ENCODE assay signal across 16 cellular contexts in the genomic region with DNA sequence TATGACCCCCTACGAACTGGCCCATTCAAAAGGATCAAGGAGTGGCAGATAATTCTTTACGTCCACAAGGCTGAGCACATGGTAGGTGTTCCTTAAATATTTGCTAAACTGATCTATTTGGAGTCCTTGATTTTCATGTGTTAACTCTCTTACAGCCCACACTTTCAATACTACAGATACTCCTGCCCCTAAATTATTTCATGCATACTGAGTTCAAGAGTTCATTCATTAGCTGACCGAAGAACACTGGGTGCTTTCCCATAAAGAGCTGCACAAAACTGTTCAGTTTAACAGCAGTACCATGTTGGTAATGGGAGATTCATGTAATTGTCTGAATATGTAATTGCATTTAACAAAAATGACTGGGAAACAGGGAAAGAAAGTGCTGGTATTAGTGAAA.
DNase-seq lines count a peak whose midpoint lies in the region; ATAC-seq, FAIRE-seq and TF ChIP-seq lines count a peak whose summit lies in the region.
"Had no signal": no experiment of that assay in that cellular context is flagged by ENCODE, and none has a peak within 500 bp of the region (broad histone marks: within the 10 kb centered on the region; RNA-seq: fewer than 3 reads in every experiment).

No MANE protein-coding gene starts in this region.

- H3K36me3 ChIP-seq in BLaER1 treated with 17β-estradiol and CSF1 and Interleukin-3, amounts not matched to agents 10 nM and 100 nM = no peaks in the 10 kb centered on the region
- no peaks in the 10 kb centered on the region for H3K36me3 ChIP-seq in upper lobe of right lung
- H3K36me3 ChIP-seq in right lobe of liver = no peaks in the 10 kb centered on the region
- no peaks in the 10 kb centered on the region for H3K36me3 ChIP-seq in hepatocyte (replicated peaks; ENCODE audit: insufficient read depth, low read depth)

- H2AFZ ChIP-seq in hepatocyte = no peak overlapping the region

- peak overlapping the region; percentile 70 to 91 (median 84); a peak in 21 of 22 replicates for H3K4me2 ChIP-seq in BLaER1 treated with 17β-estradiol and CSF1 and Interleukin-3, amounts not matched to agents 10 nM and 100 nM
- H3K4me2 ChIP-seq in hepatocyte = no peak overlapping the region

- no peaks in the 10 kb centered on the region for H3K27me3 Mint-ChIP-seq in T-helper 17 cell
- H3K27me3 Mint-ChIP-seq: B cell; CD8-positive, alpha-beta memory T cell had no signal

- TF ChIP-seq CTCF in upper lobe of right lung (IDR thresholded peaks at IDR 0.05) (no peak), right lobe of liver (IDR thresholded peaks at IDR 0.05) (no peak), hepatocyte (IDR thresholded peaks at IDR 0.05; ENCODE audit: poor library complexity) (no peak)

- DNase-seq in GM12891 (ENCODE audit: insufficient read length, low spot score) (no peak), T-helper 17 cell (no peak), upper lobe of right lung (no peak), NCI-H2107 treated with DMSO at 0.1 percent for 48 hours (lab: John Stamatoyannopoulos, UW; ENCODE audit: unreplicated experiment) (no peak), right lobe of liver (no peak), hepatocyte (ENCODE audit: low spot score) (no peak)
- DNase-seq: Caco-2; CD8-positive, alpha-beta memory T cell; DMS53; HCEC 1CT; HFFc6 had no signal

- peak overlapping the region; percentile 66 for H3K27ac Mint-ChIP-seq in T-helper 17 cell
- H3K27ac Mint-ChIP-seq: B cell, HFFc6 had no signal

- H3K4me3 ChIP-seq in BLaER1 treated with 17β-estradiol and CSF1 and Interleukin-3, amounts not matched to agents 10 nM and 100 nM = no peak overlapping the region
- H3K4me3 ChIP-seq in upper lobe of right lung = no peak overlapping the region
- no peak overlapping the region for H3K4me3 ChIP-seq in right lobe of liver
- H3K4me3 ChIP-seq in hepatocyte = no peak overlapping the region
- H3K4me3 ChIP-seq: K562 had no signal

- H3K9me3 ChIP-seq in BLaER1 treated with 17β-estradiol and CSF1 and Interleukin-3, amounts not matched to agents 10 nM and 100 nM (replicated peaks in 1 of 11) = peaks cover 0 to 24% (median 15%) of the 10 kb centered on the region in 11 experiments; a peak in 13 of 22 replicates
- H3K9me3 ChIP-seq in T-helper 17 cell (ENCODE audit: control insufficient read depth, low read length, poor library complexity, severe bottlenecking) (no peaks in the 10 kb centered on the region), upper lobe of right lung (no peaks in the 10 kb centered on the region), right lobe of liver (no peaks in the 10 kb centered on the region), hepatocyte (ENCODE audit: low read depth) (no peaks in the 10 kb centered on the region)
- H3K9me3 ChIP-seq: Caco-2 had no signal

- intact Hi-C loops in upper lobe of right lung (cut with DNase I) (no loop called here), right lobe of liver (cut with DNase I) (no loop called here)

- peak; percentile 16 for FAIRE-seq in GM12891 (lab: Jason Lieb, UNC)
- FAIRE-seq: A204.1, K562 had no signal

- H3K36me3 Mint-ChIP-seq in T-helper 17 cell (ENCODE audit: low read depth) = no peaks in the 10 kb centered on the region
- H3K36me3 Mint-ChIP-seq: CD8-positive, alpha-beta memory T cell had no signal

- ATAC-seq in T-helper 17 cell = no peak
- ATAC-seq in upper lobe of right lung = no peak
- ATAC-seq in right lobe of liver = no peak
- ATAC-seq: K562 had no signal

- peak overlapping the region in 1 of 11 experiments; percentile 4; a peak in 3 of 22 replicates for H3K9ac ChIP-seq in BLaER1 treated with 17β-estradiol and CSF1 and Interleukin-3, amounts not matched to agents 10 nM and 100 nM

- H3K4me3 Mint-ChIP-seq in T-helper 17 cell = no peak overlapping the region
- H3K4me3 Mint-ChIP-seq: B cell; CD14-positive monocyte; CD8-positive, alpha-beta memory T cell; HFFc6 had no signal

- H3K79me2 ChIP-seq in hepatocyte = no peaks in the 10 kb centered on the region

- H3K27me3 ChIP-seq in BLaER1 treated with 17β-estradiol and CSF1 and Interleukin-3, amounts not matched to agents 10 nM and 100 nM = no peaks in the 10 kb centered on the region
- H3K27me3 ChIP-seq in upper lobe of right lung (no peaks in the 10 kb centered on the region), right lobe of liver (no peaks in the 10 kb centered on the region), hepatocyte (no peaks in the 10 kb centered on the region)

- WGBS in right lobe of liver (ENCODE audit: insufficient coverage, low coverage, low lambda C conversion rate, missing lambda C conversion rate) = 63% methylated on average over 3 of the region's 3 CpGs
- WGBS in hepatocyte (ENCODE audit: low lambda C conversion rate, missing lambda C conversion rate) = 80% methylated on average over 3 of the region's 3 CpGs

- no peaks in the 10 kb centered on the region for H4K20me1 ChIP-seq in BLaER1 treated with 17β-estradiol and CSF1 and Interleukin-3, amounts not matched to agents 10 nM and 100 nM
- H4K20me1 ChIP-seq in hepatocyte (ENCODE audit: insufficient read depth, poor library complexity, severe bottlenecking) = no peaks in the 10 kb centered on the region

- peaks cover 7% of the 10 kb centered on the region for H3K4me1 Mint-ChIP-seq in T-helper 17 cell

- peak overlapping the region; percentile 54 to 99 (median 96); a peak in 20 of 22 replicates for H3K27ac ChIP-seq in BLaER1 treated with 17β-estradiol and CSF1 and Interleukin-3, amounts not matched to agents 10 nM and 100 nM
- peak overlapping the region; percentile 30 for H3K27ac ChIP-seq in upper lobe of right lung
- no peak overlapping the region for H3K27ac ChIP-seq in right lobe of liver
- H3K27ac ChIP-seq in hepatocyte = no peak overlapping the region

- peaks cover 69 to 81% (median 78%) of the 10 kb centered on the region in 10 experiments for H3K4me1 ChIP-seq in BLaER1 treated with 17β-estradiol and CSF1 and Interleukin-3, amounts not matched to agents 10 nM and 100 nM
- H3K4me1 ChIP-seq in upper lobe of right lung (peaks cover 33% of the 10 kb centered on the region), right lobe of liver (no peaks in the 10 kb centered on the region), hepatocyte (ENCODE audit: insufficient read depth) (peaks cover 6% of the 10 kb centered on the region)
- H3K4me1 ChIP-seq: Caco-2 had no signal

- H3K9me2 ChIP-seq in hepatocyte (replicated peaks; ENCODE audit: insufficient read depth) = no peaks in the 10 kb centered on the region

- TF ChIP-seq POLR2A in GM12891 (IDR thresholded peaks at IDR 0.05; ENCODE audit: low read depth, low read length) = no peak
- TF ChIP-seq POLR2A in right lobe of liver (IDR thresholded peaks at IDR 0.05) = no peak

TF ChIP-seq in GM12891, 5 proteins besides CTCF, POLR2A, EP300 and RAD21:
- TF ChIP-seq PAX5 (IDR thresholded peaks at IDR 0.05; ENCODE audit: insufficient read depth, low read length, severe bottlenecking) (no peak), TAF1 (IDR thresholded peaks at IDR 0.05; ENCODE audit: low read depth, low read length) (no peak), SPI1 (IDR thresholded peaks at IDR 0.05; ENCODE audit: low read depth, low read length) (no peak), POU2F2 (IDR thresholded peaks at IDR 0.05; ENCODE audit: low read depth, low read length) (peak; percentile 22; the same call in 1 of the 2 replicates)

Comparison
In these comparisons a context has a peak if more than half of its experiments do, and no peak if none do; other contexts are left out.
1. H3K27ac ChIP-seq: peak in BLaER1 treated with 17β-estradiol and CSF1 and Interleukin-3, amounts not matched to agents 10 nM and 100 nM (11 of 11) and upper lobe of right lung (single experiment); none in right lobe of liver (0 of 3) and hepatocyte (single experiment).